In genomic region chr13:52446265-52446664, GRCh38 we compare ENCODE assay signal across 14 cellular contexts.
"Had no signal": no experiment of that assay in that cellular context is flagged by ENCODE, and none has a peak within 500 bp of the region (broad histone marks: within the 10 kb centered on the region; RNA-seq: fewer than 3 reads in every experiment).

No MANE protein-coding gene starts in this region.

- H3K4me2 ChIP-seq: smooth muscle cell had no signal

- DNase-seq: activated CD4-positive, alpha-beta T cell treated with anti-CD3 and anti-CD28 coated beads for 36 hours; activated CD8-positive, alpha-beta memory T cell treated with anti-CD3 and anti-CD28 coated beads, Interleukin-2, amount 50 U/mL, for 48 hours; activated CD8-positive, alpha-beta T cell treated with anti-CD3 and anti-CD28 coated beads for 36 hours; activated naive CD4-positive, alpha-beta T cell treated with Interleukin-2 at 50 U/mL for 16 hours; activated naive CD8-positive, alpha-beta T cell treated with anti-CD3 and anti-CD28 coated beads, Interleukin-2, amount 50 U/mL, for 24 hours; caudate nucleus; colonic mucosa; left colon; naive thymus-derived CD4-positive, alpha-beta T cell; posterior cingulate gyrus; WERI-Rb-1 had no signal

- H3K36me3 ChIP-seq: colonic mucosa, WERI-Rb-1 had no signal

- H3K27ac ChIP-seq: colonic mucosa, tibial nerve, WERI-Rb-1 had no signal

- H3K9me3 ChIP-seq: colonic mucosa, tibial nerve had no signal

- ATAC-seq: activated CD4-positive, alpha-beta T cell treated with anti-CD3 and anti-CD28 coated beads for 36 hours; activated CD8-positive, alpha-beta T cell treated with anti-CD3 and anti-CD28 coated beads for 36 hours; activated naive CD8-positive, alpha-beta T cell treated with anti-CD3 and anti-CD28 coated beads, Interleukin-2, amount 50 U/mL, for 24 hours; left colon; naive thymus-derived CD4-positive, alpha-beta T cell had no signal

- H3K27me3 ChIP-seq: colonic mucosa, tibial nerve had no signal

- H3K4me3 ChIP-seq: colonic mucosa, lung, smooth muscle cell, tibial nerve had no signal
